Comparison of ENCODE assay signal across 1 cellular context in the genomic region with DNA sequence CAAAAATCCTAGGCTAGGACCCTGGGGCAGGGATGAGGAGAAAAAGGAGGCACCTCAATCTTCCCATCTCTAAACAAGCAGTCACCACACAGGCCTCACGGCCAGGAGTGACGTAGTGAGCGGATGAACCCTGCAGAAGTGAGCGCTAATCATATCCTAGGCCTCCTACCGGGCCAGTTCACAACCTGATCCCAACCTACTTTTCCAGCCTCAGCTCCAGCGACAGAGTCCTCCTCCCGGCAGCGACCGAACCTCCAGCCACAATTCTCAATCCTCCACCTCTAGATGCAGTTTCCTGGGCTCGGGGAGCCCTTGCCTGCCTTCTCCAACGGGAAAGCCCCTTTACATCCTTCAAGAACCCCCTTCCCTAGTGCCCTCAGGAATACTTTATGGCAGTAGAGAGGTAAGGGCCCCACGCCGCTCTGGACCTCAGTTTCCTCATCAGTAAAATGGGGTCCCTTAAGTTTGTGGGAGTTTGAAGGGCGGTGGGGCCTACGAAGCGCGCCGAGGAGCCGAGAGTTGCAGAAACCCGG.
TF ChIP-seq lines count a peak whose summit lies in the region.

No MANE protein-coding gene starts in this region.

TF ChIP-seq in HepG2, 621 proteins besides CTCF, POLR2A, EP300 and RAD21 (continued from another document and continues in another):
- TF ChIP-seq, protein P1, sequence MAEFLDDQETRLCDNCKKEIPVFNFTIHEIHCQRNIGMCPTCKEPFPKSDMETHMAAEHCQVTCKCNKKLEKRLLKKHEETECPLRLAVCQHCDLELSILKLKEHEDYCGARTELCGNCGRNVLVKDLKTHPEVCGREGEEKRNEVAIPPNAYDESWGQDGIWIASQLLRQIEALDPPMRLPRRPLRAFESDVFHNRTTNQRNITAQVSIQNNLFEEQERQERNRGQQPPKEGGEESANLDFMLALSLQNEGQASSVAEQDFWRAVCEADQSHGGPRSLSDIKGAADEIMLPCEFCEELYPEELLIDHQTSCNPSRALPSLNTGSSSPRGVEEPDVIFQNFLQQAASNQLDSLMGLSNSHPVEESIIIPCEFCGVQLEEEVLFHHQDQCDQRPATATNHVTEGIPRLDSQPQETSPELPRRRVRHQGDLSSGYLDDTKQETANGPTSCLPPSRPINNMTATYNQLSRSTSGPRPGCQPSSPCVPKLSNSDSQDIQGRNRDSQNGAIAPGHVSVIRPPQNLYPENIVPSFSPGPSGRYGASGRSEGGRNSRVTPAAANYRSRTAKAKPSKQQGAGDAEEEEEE (CRISPR knock-in tag; IDR thresholded peaks at IDR 0.05; ENCODE audit: borderline replicate concordance), result no peak
- TF ChIP-seq ZNF546 (CRISPR knock-in tag; conservative IDR thresholded peaks at IDR 0.05) (0 out of 2 replicates have a peak, but pooled peaks have one; percentile 45), SMARCC2 (IDR thresholded peaks at IDR 0.05) (no peak), FOXO1 (CRISPR knock-in tag; IDR thresholded peaks at IDR 0.05) (no peak), KDM5B (CRISPR knock-in tag; IDR thresholded peaks at IDR 0.05; ENCODE audit: borderline replicate concordance) (peak; percentile 4; the same call in 1 of the 2 replicates), ZNF232 (CRISPR knock-in tag; IDR thresholded peaks at IDR 0.05; ENCODE audit: borderline replicate concordance) (no peak), ATAD3A (CRISPR knock-in tag; IDR thresholded peaks at IDR 0.05) (no peak), IRF2 (CRISPR knock-in tag; IDR thresholded peaks at IDR 0.05) (no peak), ZNF543 (CRISPR knock-in tag; IDR thresholded peaks at IDR 0.05) (no peak), ZNF292 (CRISPR knock-in tag; IDR thresholded peaks at IDR 0.05; ENCODE audit: borderline replicate concordance, low read depth) (no peak), CREM (IDR thresholded peaks at IDR 0.05) (peak; percentile 46; the same call in 1 of the 2 replicates), CREM (CRISPR knock-in tag; IDR thresholded peaks at IDR 0.05) (no peak), YEATS2 (CRISPR knock-in tag; IDR thresholded peaks at IDR 0.05; ENCODE audit: borderline replicate concordance) (no peak; the same call in 1 of the 2 replicates), ZFP36L1 (CRISPR knock-in tag; IDR thresholded peaks at IDR 0.05) (no peak), RORA (CRISPR knock-in tag; IDR thresholded peaks at IDR 0.05) (peak; percentile 25; the same call in 1 of the 2 replicates), MBNL3 (CRISPR knock-in tag; conservative IDR thresholded peaks at IDR 0.05) (no peak), ZFX (CRISPR knock-in tag; IDR thresholded peaks at IDR 0.05; ENCODE audit: low read depth) (peak; percentile 72), ZNF616 (CRISPR knock-in tag; IDR thresholded peaks at IDR 0.05; ENCODE audit: low read depth) (no peak), ONECUT2 (CRISPR knock-in tag; IDR thresholded peaks at IDR 0.05) (no peak), CENPX (CRISPR knock-in tag; IDR thresholded peaks at IDR 0.05) (0 out of 2 replicates have a peak, but pooled peaks have one; percentile 29), PAX8 (CRISPR knock-in tag; IDR thresholded peaks at IDR 0.05; ENCODE audit: borderline replicate concordance) (no peak), HDAC6 (IDR thresholded peaks at IDR 0.05; ENCODE audit: low read depth, low read length) (no peak), ZNF350 (CRISPR knock-in tag; IDR thresholded peaks at IDR 0.05; ENCODE audit: borderline replicate concordance, low read depth) (0 out of 2 replicates have a peak, but pooled peaks have one; percentile 53), SMAD3 (CRISPR knock-in tag; IDR thresholded peaks at IDR 0.05) (no peak), ZNF224 (CRISPR knock-in tag; IDR thresholded peaks at IDR 0.05) (no peak), ZNF839 (CRISPR knock-in tag; IDR thresholded peaks at IDR 0.05; ENCODE audit: borderline replicate concordance) (no peak), HOXA5 (CRISPR knock-in tag; IDR thresholded peaks at IDR 0.05) (no peak), ZFP62 (CRISPR knock-in tag; IDR thresholded peaks at IDR 0.05) (no peak), ZNF430 (CRISPR knock-in tag; IDR thresholded peaks at IDR 0.05) (peak; percentile 32; the same call in 1 of the 2 replicates), FOXK2 (IDR thresholded peaks at IDR 0.05) (no peak), PHF8 (CRISPR knock-in tag; IDR thresholded peaks at IDR 0.05) (peak; percentile 45; the same call in 1 of the 2 replicates), ZNF605 (CRISPR knock-in tag; IDR thresholded peaks at IDR 0.05) (peak; percentile 81), ZFP1 (CRISPR knock-in tag; IDR thresholded peaks at IDR 0.05) (no peak), ZNF607 (CRISPR knock-in tag; IDR thresholded peaks at IDR 0.05; ENCODE audit: borderline replicate concordance) (0 out of 2 replicates have a peak, but pooled peaks have one; percentile 50), ZNF780A (CRISPR knock-in tag; IDR thresholded peaks at IDR 0.05) (no peak)
- TF ChIP-seq, protein P2, sequence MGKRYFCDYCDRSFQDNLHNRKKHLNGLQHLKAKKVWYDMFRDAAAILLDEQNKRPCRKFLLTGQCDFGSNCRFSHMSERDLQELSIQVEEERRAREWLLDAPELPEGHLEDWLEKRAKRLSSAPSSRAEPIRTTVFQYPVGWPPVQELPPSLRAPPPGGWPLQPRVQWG (CRISPR knock-in tag; IDR thresholded peaks at IDR 0.05; ENCODE audit: borderline replicate concordance, low read depth), result 0 out of 2 replicates have a peak, but pooled peaks have one; percentile 75
- TF ChIP-seq, protein P3, sequence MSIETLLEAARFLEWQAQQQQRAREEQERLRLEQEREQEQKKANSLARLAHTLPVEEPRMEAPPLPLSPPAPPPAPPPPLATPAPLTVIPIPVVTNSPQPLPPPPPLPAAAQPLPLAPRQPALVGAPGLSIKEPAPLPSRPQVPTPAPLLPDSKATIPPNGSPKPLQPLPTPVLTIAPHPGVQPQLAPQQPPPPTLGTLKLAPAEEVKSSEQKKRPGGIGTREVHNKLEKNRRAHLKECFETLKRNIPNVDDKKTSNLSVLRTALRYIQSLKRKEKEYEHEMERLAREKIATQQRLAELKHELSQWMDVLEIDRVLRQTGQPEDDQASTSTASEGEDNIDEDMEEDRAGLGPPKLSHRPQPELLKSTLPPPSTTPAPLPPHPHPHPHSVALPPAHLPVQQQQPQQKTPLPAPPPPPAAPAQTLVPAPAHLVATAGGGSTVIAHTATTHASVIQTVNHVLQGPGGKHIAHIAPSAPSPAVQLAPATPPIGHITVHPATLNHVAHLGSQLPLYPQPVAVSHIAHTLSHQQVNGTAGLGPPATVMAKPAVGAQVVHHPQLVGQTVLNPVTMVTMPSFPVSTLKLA (IDR thresholded peaks at IDR 0.05), result no peak
- TF ChIP-seq, protein P4, sequence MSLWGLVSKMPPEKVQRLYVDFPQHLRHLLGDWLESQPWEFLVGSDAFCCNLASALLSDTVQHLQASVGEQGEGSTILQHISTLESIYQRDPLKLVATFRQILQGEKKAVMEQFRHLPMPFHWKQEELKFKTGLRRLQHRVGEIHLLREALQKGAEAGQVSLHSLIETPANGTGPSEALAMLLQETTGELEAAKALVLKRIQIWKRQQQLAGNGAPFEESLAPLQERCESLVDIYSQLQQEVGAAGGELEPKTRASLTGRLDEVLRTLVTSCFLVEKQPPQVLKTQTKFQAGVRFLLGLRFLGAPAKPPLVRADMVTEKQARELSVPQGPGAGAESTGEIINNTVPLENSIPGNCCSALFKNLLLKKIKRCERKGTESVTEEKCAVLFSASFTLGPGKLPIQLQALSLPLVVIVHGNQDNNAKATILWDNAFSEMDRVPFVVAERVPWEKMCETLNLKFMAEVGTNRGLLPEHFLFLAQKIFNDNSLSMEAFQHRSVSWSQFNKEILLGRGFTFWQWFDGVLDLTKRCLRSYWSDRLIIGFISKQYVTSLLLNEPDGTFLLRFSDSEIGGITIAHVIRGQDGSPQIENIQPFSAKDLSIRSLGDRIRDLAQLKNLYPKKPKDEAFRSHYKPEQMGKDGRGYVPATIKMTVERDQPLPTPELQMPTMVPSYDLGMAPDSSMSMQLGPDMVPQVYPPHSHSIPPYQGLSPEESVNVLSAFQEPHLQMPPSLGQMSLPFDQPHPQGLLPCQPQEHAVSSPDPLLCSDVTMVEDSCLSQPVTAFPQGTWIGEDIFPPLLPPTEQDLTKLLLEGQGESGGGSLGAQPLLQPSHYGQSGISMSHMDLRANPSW (CRISPR knock-in tag; IDR thresholded peaks at IDR 0.05; ENCODE audit: borderline replicate concordance), result no peak
- TF ChIP-seq, protein P5, sequence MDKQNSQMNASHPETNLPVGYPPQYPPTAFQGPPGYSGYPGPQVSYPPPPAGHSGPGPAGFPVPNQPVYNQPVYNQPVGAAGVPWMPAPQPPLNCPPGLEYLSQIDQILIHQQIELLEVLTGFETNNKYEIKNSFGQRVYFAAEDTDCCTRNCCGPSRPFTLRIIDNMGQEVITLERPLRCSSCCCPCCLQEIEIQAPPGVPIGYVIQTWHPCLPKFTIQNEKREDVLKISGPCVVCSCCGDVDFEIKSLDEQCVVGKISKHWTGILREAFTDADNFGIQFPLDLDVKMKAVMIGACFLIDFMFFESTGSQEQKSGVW (CRISPR knock-in tag; IDR thresholded peaks at IDR 0.05; ENCODE audit: borderline replicate concordance), result 0 out of 2 replicates have a peak, but pooled peaks have one; percentile 58
- TF ChIP-seq, protein P6, sequence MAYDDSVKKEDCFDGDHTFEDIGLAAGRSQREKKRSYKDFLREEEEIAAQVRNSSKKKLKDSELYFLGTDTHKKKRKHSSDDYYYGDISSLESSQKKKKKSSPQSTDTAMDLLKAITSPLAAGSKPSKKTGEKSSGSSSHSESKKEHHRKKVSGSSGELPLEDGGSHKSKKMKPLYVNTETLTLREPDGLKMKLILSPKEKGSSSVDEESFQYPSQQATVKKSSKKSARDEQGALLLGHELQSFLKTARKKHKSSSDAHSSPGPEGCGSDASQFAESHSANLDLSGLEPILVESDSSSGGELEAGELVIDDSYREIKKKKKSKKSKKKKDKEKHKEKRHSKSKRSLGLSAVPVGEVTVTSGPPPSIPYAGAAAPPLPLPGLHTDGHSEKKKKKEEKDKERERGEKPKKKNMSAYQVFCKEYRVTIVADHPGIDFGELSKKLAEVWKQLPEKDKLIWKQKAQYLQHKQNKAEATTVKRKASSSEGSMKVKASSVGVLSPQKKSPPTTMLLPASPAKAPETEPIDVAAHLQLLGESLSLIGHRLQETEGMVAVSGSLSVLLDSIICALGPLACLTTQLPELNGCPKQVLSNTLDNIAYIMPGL (CRISPR knock-in tag; IDR thresholded peaks at IDR 0.05; ENCODE audit: borderline replicate concordance in 1 of 2, low read depth in 1 of 2), result peak; percentile 2 to 8; a peak in 2 of 4 replicates
- TF ChIP-seq, protein P7, sequence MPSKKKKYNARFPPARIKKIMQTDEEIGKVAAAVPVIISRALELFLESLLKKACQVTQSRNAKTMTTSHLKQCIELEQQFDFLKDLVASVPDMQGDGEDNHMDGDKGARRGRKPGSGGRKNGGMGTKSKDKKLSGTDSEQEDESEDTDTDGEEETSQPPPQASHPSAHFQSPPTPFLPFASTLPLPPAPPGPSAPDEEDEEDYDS (CRISPR knock-in tag; IDR thresholded peaks at IDR 0.05), result no peak
- TF ChIP-seq, protein P8, sequence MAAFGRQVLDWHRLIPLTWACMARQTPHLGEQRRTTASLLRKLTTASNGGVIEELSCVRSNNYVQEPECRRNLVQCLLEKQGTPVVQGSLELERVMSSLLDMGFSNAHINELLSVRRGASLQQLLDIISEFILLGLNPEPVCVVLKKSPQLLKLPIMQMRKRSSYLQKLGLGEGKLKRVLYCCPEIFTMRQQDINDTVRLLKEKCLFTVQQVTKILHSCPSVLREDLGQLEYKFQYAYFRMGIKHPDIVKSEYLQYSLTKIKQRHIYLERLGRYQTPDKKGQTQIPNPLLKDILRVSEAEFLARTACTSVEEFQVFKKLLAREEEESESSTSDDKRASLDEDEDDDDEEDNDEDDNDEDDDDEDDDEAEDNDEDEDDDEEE (CRISPR knock-in tag; IDR thresholded peaks at IDR 0.05), result peak; percentile 36; the same call in 1 of the 2 replicates
- TF ChIP-seq, protein P9, sequence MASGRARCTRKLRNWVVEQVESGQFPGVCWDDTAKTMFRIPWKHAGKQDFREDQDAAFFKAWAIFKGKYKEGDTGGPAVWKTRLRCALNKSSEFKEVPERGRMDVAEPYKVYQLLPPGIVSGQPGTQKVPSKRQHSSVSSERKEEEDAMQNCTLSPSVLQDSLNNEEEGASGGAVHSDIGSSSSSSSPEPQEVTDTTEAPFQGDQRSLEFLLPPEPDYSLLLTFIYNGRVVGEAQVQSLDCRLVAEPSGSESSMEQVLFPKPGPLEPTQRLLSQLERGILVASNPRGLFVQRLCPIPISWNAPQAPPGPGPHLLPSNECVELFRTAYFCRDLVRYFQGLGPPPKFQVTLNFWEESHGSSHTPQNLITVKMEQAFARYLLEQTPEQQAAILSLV (CRISPR knock-in tag; IDR thresholded peaks at IDR 0.05; ENCODE audit: borderline replicate concordance), result no peak
- TF ChIP-seq, protein P10, sequence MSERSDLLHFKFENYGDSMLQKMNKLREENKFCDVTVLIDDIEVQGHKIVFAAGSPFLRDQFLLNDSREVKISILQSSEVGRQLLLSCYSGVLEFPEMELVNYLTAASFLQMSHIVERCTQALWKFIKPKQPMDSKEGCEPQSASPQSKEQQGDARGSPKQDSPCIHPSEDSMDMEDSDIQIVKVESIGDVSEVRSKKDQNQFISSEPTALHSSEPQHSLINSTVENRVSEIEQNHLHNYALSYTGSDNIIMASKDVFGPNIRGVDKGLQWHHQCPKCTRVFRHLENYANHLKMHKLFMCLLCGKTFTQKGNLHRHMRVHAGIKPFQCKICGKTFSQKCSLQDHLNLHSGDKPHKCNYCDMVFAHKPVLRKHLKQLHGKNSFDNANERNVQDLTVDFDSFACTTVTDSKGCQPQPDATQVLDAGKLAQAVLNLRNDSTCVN (CRISPR knock-in tag; IDR thresholded peaks at IDR 0.05; ENCODE audit: borderline replicate concordance), result no peak; the same call in 1 of the 2 replicates
- TF ChIP-seq, protein P11, sequence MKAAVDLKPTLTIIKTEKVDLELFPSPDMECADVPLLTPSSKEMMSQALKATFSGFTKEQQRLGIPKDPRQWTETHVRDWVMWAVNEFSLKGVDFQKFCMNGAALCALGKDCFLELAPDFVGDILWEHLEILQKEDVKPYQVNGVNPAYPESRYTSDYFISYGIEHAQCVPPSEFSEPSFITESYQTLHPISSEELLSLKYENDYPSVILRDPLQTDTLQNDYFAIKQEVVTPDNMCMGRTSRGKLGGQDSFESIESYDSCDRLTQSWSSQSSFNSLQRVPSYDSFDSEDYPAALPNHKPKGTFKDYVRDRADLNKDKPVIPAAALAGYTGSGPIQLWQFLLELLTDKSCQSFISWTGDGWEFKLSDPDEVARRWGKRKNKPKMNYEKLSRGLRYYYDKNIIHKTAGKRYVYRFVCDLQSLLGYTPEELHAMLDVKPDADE (CRISPR knock-in tag; IDR thresholded peaks at IDR 0.05), result no peak
- TF ChIP-seq, protein P12, sequence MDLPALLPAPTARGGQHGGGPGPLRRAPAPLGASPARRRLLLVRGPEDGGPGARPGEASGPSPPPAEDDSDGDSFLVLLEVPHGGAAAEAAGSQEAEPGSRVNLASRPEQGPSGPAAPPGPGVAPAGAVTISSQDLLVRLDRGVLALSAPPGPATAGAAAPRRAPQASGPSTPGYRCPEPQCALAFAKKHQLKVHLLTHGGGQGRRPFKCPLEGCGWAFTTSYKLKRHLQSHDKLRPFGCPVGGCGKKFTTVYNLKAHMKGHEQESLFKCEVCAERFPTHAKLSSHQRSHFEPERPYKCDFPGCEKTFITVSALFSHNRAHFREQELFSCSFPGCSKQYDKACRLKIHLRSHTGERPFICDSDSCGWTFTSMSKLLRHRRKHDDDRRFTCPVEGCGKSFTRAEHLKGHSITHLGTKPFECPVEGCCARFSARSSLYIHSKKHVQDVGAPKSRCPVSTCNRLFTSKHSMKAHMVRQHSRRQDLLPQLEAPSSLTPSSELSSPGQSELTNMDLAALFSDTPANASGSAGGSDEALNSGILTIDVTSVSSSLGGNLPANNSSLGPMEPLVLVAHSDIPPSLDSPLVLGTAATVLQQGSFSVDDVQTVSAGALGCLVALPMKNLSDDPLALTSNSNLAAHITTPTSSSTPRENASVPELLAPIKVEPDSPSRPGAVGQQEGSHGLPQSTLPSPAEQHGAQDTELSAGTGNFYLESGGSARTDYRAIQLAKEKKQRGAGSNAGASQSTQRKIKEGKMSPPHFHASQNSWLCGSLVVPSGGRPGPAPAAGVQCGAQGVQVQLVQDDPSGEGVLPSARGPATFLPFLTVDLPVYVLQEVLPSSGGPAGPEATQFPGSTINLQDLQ (CRISPR knock-in tag; IDR thresholded peaks at IDR 0.05), result peak; percentile 75; the same call in 1 of the 2 replicates
